In the genomic region with DNA sequence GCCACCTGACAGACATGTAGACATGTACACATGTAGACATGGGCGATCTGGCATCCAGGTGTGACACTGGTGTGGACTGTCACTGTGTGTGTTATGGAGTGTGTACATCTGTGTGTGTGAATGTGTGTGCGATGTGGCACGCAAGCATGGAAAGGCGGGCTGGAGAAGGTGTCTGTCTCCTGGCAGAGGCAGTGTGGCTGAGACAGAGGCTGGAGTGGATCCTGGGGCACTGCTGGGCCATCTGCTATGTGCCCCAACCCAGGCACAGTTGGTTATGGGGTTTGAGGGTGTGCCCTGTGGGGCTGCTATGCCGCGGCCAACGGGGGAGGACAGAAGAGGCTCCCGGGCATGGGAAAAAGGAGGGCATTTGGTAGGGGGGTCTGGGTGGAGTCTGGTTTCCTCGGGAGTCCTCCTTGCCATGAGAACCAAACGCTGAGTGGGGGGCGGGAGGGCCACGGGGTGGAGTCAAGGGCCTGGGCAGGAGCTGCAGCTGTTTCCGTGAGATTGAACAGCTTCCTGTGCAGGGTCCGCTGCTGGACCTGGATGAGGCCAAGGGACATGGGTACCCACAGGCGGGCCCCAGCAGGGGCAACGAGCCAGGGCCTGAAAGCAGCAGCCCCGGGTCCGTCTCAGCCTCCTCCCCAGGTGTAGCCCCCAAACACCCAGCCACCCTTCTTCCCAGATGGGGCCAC, we compare ENCODE assay signal across 1 cellular context.
TF ChIP-seq lines count a peak whose summit lies in the region.

No MANE protein-coding gene starts in this region.

TF ChIP-seq in IMR-90, 13 proteins besides CTCF, POLR2A, EP300 and RAD21:
- no peak for TF ChIP-seq CEBPB (IDR thresholded peaks at IDR 0.05; ENCODE audit: low read depth, low read length)
TF ChIP-seq in IMR-90: peak in this region for 0.
